ENCODE assay signal across 8 cellular contexts in genomic region chr3:43997788-43998373, GRCh38.
A peak's percentile ranks its signal among the peaks of the same experiment; 100 is the strongest.
DNase-seq lines count a peak whose midpoint lies in the region; ATAC-seq and TF ChIP-seq lines count a peak whose summit lies in the region.

No MANE protein-coding gene starts in this region.

- H3K4me3 ChIP-seq in upper lobe of right lung = peak overlapping the region; percentile 52

- no peak overlapping the region for H3K27ac ChIP-seq in upper lobe of right lung

- H3K27ac Mint-ChIP-seq in activated naive CD8-positive, alpha-beta T cell treated with anti-CD3 and anti-CD28 coated beads, Interleukin-2, amount 10 ng/mL, durations not matched to agents 7 days and 5 days = peak overlapping the region; percentile 69

- H3K36me3 Mint-ChIP-seq in activated naive CD8-positive, alpha-beta T cell treated with anti-CD3 and anti-CD28 coated beads, Interleukin-2, amount 10 ng/mL, durations not matched to agents 7 days and 5 days = no peaks in the 10 kb centered on the region

- intact Hi-C loops in upper lobe of right lung (cut with DNase I) = no loop called here
- intact Hi-C loops in left colon (cut with DNase I, micrococcal nuclease) = no loop called here

- H3K9me3 Mint-ChIP-seq in activated naive CD8-positive, alpha-beta T cell treated with anti-CD3 and anti-CD28 coated beads, Interleukin-2, amount 10 ng/mL, durations not matched to agents 7 days and 5 days = no peaks in the 10 kb centered on the region

- no peak for TF ChIP-seq CTCF in upper lobe of right lung (IDR thresholded peaks at IDR 0.05)

- no peak for ATAC-seq in activated naive CD8-positive, alpha-beta T cell treated with anti-CD3 and anti-CD28 coated beads, Interleukin-2, amount 10 ng/mL, durations not matched to agents 7 days and 5 days (ENCODE audit: low read depth)
- ATAC-seq in upper lobe of right lung = no peak
- no peak for ATAC-seq in left colon
- no peak for ATAC-seq in HG03460 (IDR thresholded peaks at IDR 0.05; ENCODE audit: unreplicated experiment)

- H3K27me3 ChIP-seq in upper lobe of right lung = peaks cover 95% of the 10 kb centered on the region

- no peaks in the 10 kb centered on the region for H3K9me3 ChIP-seq in upper lobe of right lung

- H3K27me3 Mint-ChIP-seq in activated naive CD8-positive, alpha-beta T cell treated with anti-CD3 and anti-CD28 coated beads, Interleukin-2, amount 10 ng/mL, durations not matched to agents 7 days and 5 days = peaks cover 89% of the 10 kb centered on the region

- no peaks in the 10 kb centered on the region for H3K36me3 ChIP-seq in upper lobe of right lung

- POLR2A ChIA-PET in activated naive CD8-positive, alpha-beta T cell treated with anti-CD3 and anti-CD28 coated beads, Interleukin-2, amount 10 ng/mL, durations not matched to agents 7 days and 5 days (lab: Charles Lee) = no interaction called here

- peak overlapping the region; percentile 74 for H3K4me3 Mint-ChIP-seq in activated naive CD8-positive, alpha-beta T cell treated with anti-CD3 and anti-CD28 coated beads, Interleukin-2, amount 10 ng/mL, durations not matched to agents 7 days and 5 days

- peaks cover 43% of the 10 kb centered on the region for H3K4me1 ChIP-seq in upper lobe of right lung

- DNase-seq in stimulated activated CD4-positive, alpha-beta T cell treated with anti-CD3 and anti-CD28 coated beads, Interleukin-4, amount 100 ng/mL, for 1 hour = peak; percentile 11
- DNase-seq in stimulated activated CD4-positive, alpha-beta T cell treated with anti-CD3 and anti-CD28 coated beads, Interleukin-4, amount 100 ng/mL, for 24 hours = no peak
- DNase-seq in activated naive CD8-positive, alpha-beta T cell treated with anti-CD3 and anti-CD28 coated beads, Interleukin-2, amount 10 ng/mL, durations not matched to agents 7 days and 5 days = no peak
- peak; percentile 27 for DNase-seq in kidney tubule cell (ENCODE audit: low spot score)
- no peak for DNase-seq in upper lobe of right lung
- DNase-seq in hippocampal formation (lab: John Stamatoyannopoulos, UW) = no peak
- DNase-seq in left colon = no peak

- H3K4me1 Mint-ChIP-seq in activated naive CD8-positive, alpha-beta T cell treated with anti-CD3 and anti-CD28 coated beads, Interleukin-2, amount 10 ng/mL, durations not matched to agents 7 days and 5 days = peaks cover 32% of the 10 kb centered on the region

Comparison
In these comparisons a context has a peak if more than half of its experiments do, and no peak if none do; other contexts are left out.
1. DNase-seq: peak in stimulated activated CD4-positive, alpha-beta T cell treated with anti-CD3 and anti-CD28 coated beads, Interleukin-4, amount 100 ng/mL, for 1 hour (single experiment) and kidney tubule cell (single experiment); none in stimulated activated CD4-positive, alpha-beta T cell treated with anti-CD3 and anti-CD28 coated beads, Interleukin-4, amount 100 ng/mL, for 24 hours (single experiment), activated naive CD8-positive, alpha-beta T cell treated with anti-CD3 and anti-CD28 coated beads, Interleukin-2, amount 10 ng/mL, durations not matched to agents 7 days and 5 days (single experiment), upper lobe of right lung (single experiment), hippocampal formation (0 of 2) and left colon (0 of 2).